ENCODE assay signal across 21 cellular contexts in genomic region chr9:14103115-14103514, GRCh38.
DNase-seq lines count a peak whose midpoint lies in the region; ATAC-seq and TF ChIP-seq lines count a peak whose summit lies in the region.
"Had no signal": no experiment of that assay in that cellular context is flagged by ENCODE, and none has a peak within 500 bp of the region (broad histone marks: within the 10 kb centered on the region; RNA-seq: fewer than 3 reads in every experiment).

No MANE protein-coding gene starts in this region.

- no peaks in the 10 kb centered on the region for H4K20me1 ChIP-seq in GM23248 (ENCODE audit: insufficient read depth)

- H3K4me3 ChIP-seq in GM23248, result no peak overlapping the region
- H3K4me3 ChIP-seq: K562 had no signal

- H3K4me2 ChIP-seq in GM23248 (ENCODE audit: unreplicated experiment), result no peak overlapping the region

- no peaks in the 10 kb centered on the region for H3K36me3 ChIP-seq in GM23248 (ENCODE audit: low read depth)
- H3K36me3 ChIP-seq: brain microvascular endothelial cell, WERI-Rb-1 had no signal

- in situ Hi-C loops in GM23248 (cut with MboI), result no loop called here

- peak; percentile 93 for ATAC-seq in SK-N-SH treated with all-trans-retinoic acid at 6 μM for 48 hours
- no peak for ATAC-seq in foreskin keratinocyte
- ATAC-seq in GM19452 (IDR thresholded peaks at IDR 0.05; ENCODE audit: unreplicated experiment), result no peak
- ATAC-seq: activated naive CD4-positive, alpha-beta T cell treated with anti-CD3 and anti-CD28 coated beads, Interleukin-2, amount 50 U/mL, for 72 hours; activated T-cell treated with anti-CD3 and anti-CD28 coated beads, Interleukin-2, amount 50 U/mL, for 72 hours; K562 had no signal

- no peak for TF ChIP-seq CTCF in foreskin keratinocyte (conservative IDR thresholded peaks at IDR 0.05)

- H3F3A ChIP-seq in GM23248 (ENCODE audit: insufficient read depth), result no peaks in the 10 kb centered on the region

- no peak overlapping the region for H3K9ac ChIP-seq in GM23248

- H3K27me3 ChIP-seq in GM23248 (replicated peaks; ENCODE audit: insufficient read depth) (no peaks in the 10 kb centered on the region), foreskin keratinocyte (no peaks in the 10 kb centered on the region)
- H3K27me3 ChIP-seq: brain microvascular endothelial cell had no signal

- H3K79me2 ChIP-seq in GM23248 (ENCODE audit: insufficient read depth), result no peaks in the 10 kb centered on the region

- no peaks in the 10 kb centered on the region for H3K9me3 ChIP-seq in GM23248 (ENCODE audit: low read depth)

- no peaks in the 10 kb centered on the region; the same call in 1 of the 2 replicates for H3K9me2 ChIP-seq in GM23248 (ENCODE audit: insufficient read depth)

- peaks cover 12% of the 10 kb centered on the region for H3K4me1 ChIP-seq in GM23248 (ENCODE audit: insufficient read depth)
- peaks cover 3% of the 10 kb centered on the region for H3K4me1 ChIP-seq in foreskin keratinocyte

- H2AFZ ChIP-seq in GM23248, result no peak overlapping the region

- 29 to 42% methylated on average over 3 of the region's 3 CpGs for WGBS in GM23248 (ENCODE audit: low coverage in 1 of 2, low lambda C conversion rate in 2 of 2, missing lambda C conversion rate in 2 of 2), 2 experiments

- DNase-seq in GM23248 (peak; percentile 19), foreskin keratinocyte (peak in 1 of 2 donors; percentile 35), renal cortical epithelial cell (ENCODE audit: low read depth) (peak; percentile 20), activated gamma-delta T cell (lab: John Stamatoyannopoulos, UW) (no peak), NCI-H2107 treated with DMSO at 0.1 percent for 48 hours (lab: John Stamatoyannopoulos, UW; ENCODE audit: unreplicated experiment) (no peak)
- DNase-seq: activated CD4-positive, alpha-beta memory T cell treated with anti-CD3 and anti-CD28 coated beads, Interleukin-2, amount 10 ng/mL, durations not matched to agents 7 days and 5 days; activated T-cell treated with anti-CD3 and anti-CD28 coated beads, Interleukin-2, amount 50 U/mL, for 72 hours; brain microvascular endothelial cell; COR-L47; erythroblast; H9; hypothalamus; NCI-H2081; NCI-H524; occipital lobe; SHP77; WERI-Rb-1 had no signal

- H3K27ac ChIP-seq in GM23248, result no peak overlapping the region
- peak overlapping the region; percentile 10 for H3K27ac ChIP-seq in foreskin keratinocyte
- H3K27ac ChIP-seq: brain microvascular endothelial cell, WERI-Rb-1 had no signal

TF ChIP-seq in SK-N-SH treated with all-trans-retinoic acid at 6 μM for 48 hours, 23 proteins besides CTCF, POLR2A, EP300 and RAD21:
- no peak for TF ChIP-seq CREB5 (CRISPR knock-in tag; IDR thresholded peaks at IDR 0.05; ENCODE audit: low read depth)
- no peak for TF ChIP-seq SNAI2 (CRISPR knock-in tag; IDR thresholded peaks at IDR 0.05)
- no peak for TF ChIP-seq CSRNP3 (CRISPR knock-in tag; IDR thresholded peaks at IDR 0.05)
- no peak for TF ChIP-seq ZFP30 (CRISPR knock-in tag; IDR thresholded peaks at IDR 0.05)
- no peak for TF ChIP-seq PATZ1 (CRISPR knock-in tag; IDR thresholded peaks at IDR 0.05; ENCODE audit: borderline replicate concordance)
- TF ChIP-seq POU6F1 (CRISPR knock-in tag; IDR thresholded peaks at IDR 0.05; ENCODE audit: borderline replicate concordance, low read depth), result no peak
- TF ChIP-seq ZC3H10 (CRISPR knock-in tag; IDR thresholded peaks at IDR 0.05), result no peak
- no peak for TF ChIP-seq ZNF565 (CRISPR knock-in tag; conservative IDR thresholded peaks at IDR 0.05; ENCODE audit: low read depth)
- TF ChIP-seq OSR1 (CRISPR knock-in tag; IDR thresholded peaks at IDR 0.05), result no peak
- TF ChIP-seq GLIS3 (CRISPR knock-in tag; IDR thresholded peaks at IDR 0.05), result no peak
- TF ChIP-seq TCF4 (CRISPR knock-in tag; IDR thresholded peaks at IDR 0.05; ENCODE audit: borderline replicate concordance), result no peak
- no peak for TF ChIP-seq ZFP3 (CRISPR knock-in tag; IDR thresholded peaks at IDR 0.05)
- TF ChIP-seq BACH2 (CRISPR knock-in tag; IDR thresholded peaks at IDR 0.05; ENCODE audit: borderline replicate concordance), result no peak
- no peak for TF ChIP-seq TOX (CRISPR knock-in tag; IDR thresholded peaks at IDR 0.05; ENCODE audit: borderline replicate concordance)
- TF ChIP-seq ESRRG (CRISPR knock-in tag; IDR thresholded peaks at IDR 0.05), result no peak
- no peak for TF ChIP-seq ZNF8 (CRISPR knock-in tag; IDR thresholded peaks at IDR 0.05)

Comparison
In these comparisons a context has a peak if more than half of its experiments do, and no peak if none do; other contexts are left out.
1. DNase-seq: peak in GM23248 (single experiment) and renal cortical epithelial cell (single experiment); none in activated gamma-delta T cell (single experiment) and NCI-H2107 treated with DMSO at 0.1 percent for 48 hours (single experiment).